ENCODE assay signal across 1 cellular context in genomic region chr9:6680797-6681146, GRCh38.
A peak's percentile ranks its signal among the peaks of the same experiment; 100 is the strongest.
TF ChIP-seq lines count a peak whose summit lies in the region.

No MANE protein-coding gene starts in this region.

TF ChIP-seq in HEK293, 187 proteins besides CTCF, POLR2A, EP300 and RAD21 (continued from another document):
- TF ChIP-seq ZNF610 (tag by site-specific recombination; IDR thresholded peaks at IDR 0.05; ENCODE audit: borderline replicate concordance) (no peak), ZNF501 (tag by site-specific recombination; IDR thresholded peaks at IDR 0.05) (peak; percentile 73), ZNF830 (tag by site-specific recombination; IDR thresholded peaks at IDR 0.05; ENCODE audit: low read depth) (no peak), ZNF114 (tag by site-specific recombination; IDR thresholded peaks at IDR 0.05) (no peak), ZNF621 (tag by site-specific recombination; IDR thresholded peaks at IDR 0.05) (no peak), ZNF433 (tag by site-specific recombination; IDR thresholded peaks at IDR 0.05; ENCODE audit: low read depth) (no peak), ZNF202 (tag by site-specific recombination; IDR thresholded peaks at IDR 0.05; ENCODE audit: borderline replicate concordance) (no peak), ZSCAN23 (tag by site-specific recombination; IDR thresholded peaks at IDR 0.05) (no peak), ZBTB48 (tag by site-specific recombination; IDR thresholded peaks at IDR 0.05) (0 out of 2 replicates have a peak, but pooled peaks have one; percentile 22), ZNF324 (tag by site-specific recombination; IDR thresholded peaks at IDR 0.05) (no peak), EGR2 (tag by site-specific recombination; IDR thresholded peaks at IDR 0.05; ENCODE audit: low read depth) (peak; percentile 22; the same call in 1 of the 2 replicates), ZNF362 (tag by site-specific recombination; IDR thresholded peaks at IDR 0.05) (no peak), ZNF292 (tag by site-specific recombination; IDR thresholded peaks at IDR 0.05; ENCODE audit: borderline replicate concordance, low read depth) (no peak), ZNF777 (tag by site-specific recombination; IDR thresholded peaks at IDR 0.05; ENCODE audit: borderline replicate concordance) (peak; percentile 36; the same call in 1 of the 2 replicates), KLF9 (tag by site-specific recombination; IDR thresholded peaks at IDR 0.05; ENCODE audit: low read depth) (no peak), KLF1 (tag by site-specific recombination; IDR thresholded peaks at IDR 0.05) (no peak), ZNF169 (tag by site-specific recombination; IDR thresholded peaks at IDR 0.05) (no peak), GLIS2 (tag by site-specific recombination; IDR thresholded peaks at IDR 0.05) (peak; percentile 59), ZNF623 (tag by site-specific recombination; IDR thresholded peaks at IDR 0.05) (no peak), ZFHX2 (tag by site-specific recombination; conservative IDR thresholded peaks at IDR 0.05) (peak; percentile 43; the same call in 1 of the 2 replicates), ZNF19 (tag by site-specific recombination; IDR thresholded peaks at IDR 0.05; ENCODE audit: low read depth) (no peak), SCRT2 (tag by site-specific recombination; IDR thresholded peaks at IDR 0.05) (peak; percentile 78), ZNF600 (tag by site-specific recombination; IDR thresholded peaks at IDR 0.05) (peak; percentile 37; the same call in 1 of the 2 replicates), KLF10 (tag by site-specific recombination; IDR thresholded peaks at IDR 0.05) (no peak)
- TF ChIP-seq, protein P1, sequence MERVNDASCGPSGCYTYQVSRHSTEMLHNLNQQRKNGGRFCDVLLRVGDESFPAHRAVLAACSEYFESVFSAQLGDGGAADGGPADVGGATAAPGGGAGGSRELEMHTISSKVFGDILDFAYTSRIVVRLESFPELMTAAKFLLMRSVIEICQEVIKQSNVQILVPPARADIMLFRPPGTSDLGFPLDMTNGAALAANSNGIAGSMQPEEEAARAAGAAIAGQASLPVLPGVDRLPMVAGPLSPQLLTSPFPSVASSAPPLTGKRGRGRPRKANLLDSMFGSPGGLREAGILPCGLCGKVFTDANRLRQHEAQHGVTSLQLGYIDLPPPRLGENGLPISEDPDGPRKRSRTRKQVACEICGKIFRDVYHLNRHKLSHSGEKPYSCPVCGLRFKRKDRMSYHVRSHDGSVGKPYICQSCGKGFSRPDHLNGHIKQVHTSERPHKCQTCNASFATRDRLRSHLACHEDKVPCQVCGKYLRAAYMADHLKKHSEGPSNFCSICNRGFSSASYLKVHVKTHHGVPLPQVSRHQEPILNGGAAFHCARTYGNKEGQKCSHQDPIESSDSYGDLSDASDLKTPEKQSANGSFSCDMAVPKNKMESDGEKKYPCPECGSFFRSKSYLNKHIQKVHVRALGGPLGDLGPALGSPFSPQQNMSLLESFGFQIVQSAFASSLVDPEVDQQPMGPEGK (tag by site-specific recombination; IDR thresholded peaks at IDR 0.05), result 0 out of 2 replicates have a peak, but pooled peaks have one; percentile 48
TF ChIP-seq in HEK293: peak in this region for 13.
